In genomic region chr6:17395112-17395511, GRCh38 we compare ENCODE assay signal across 20 cellular contexts. TPM values are rescaled to one million over a fixed set of nuclear protein-coding genes. Genes with fewer than 3 reads are reported as not detected.
DNase-seq lines count a peak whose midpoint lies in the region; ATAC-seq and TF ChIP-seq lines count a peak whose summit lies in the region.
"Had no signal": no experiment of that assay in that cellular context is flagged by ENCODE, and none has a peak within 500 bp of the region (broad histone marks: within the 10 kb centered on the region; RNA-seq: fewer than 3 reads in every experiment).

No MANE protein-coding gene starts in this region.

- H3K27me3 Mint-ChIP-seq in T-helper 2 cell treated with Interferon-gamma antibody and Interleukin-4, amounts not matched to agents 5 μg/mL and 100 μg/mL, for 36 hours (ENCODE audit: low read depth): peaks cover 46% of the 10 kb centered on the region

- ATAC-seq in left ventricle myocardium superior: no peak
- no peak for ATAC-seq in Panc1
- ATAC-seq in left colon: peak; percentile 48
- ATAC-seq in HG03571 (IDR thresholded peaks at IDR 0.05; ENCODE audit: unreplicated experiment): no peak

- H3K4me1 ChIP-seq in cardiac muscle cell (ENCODE audit: low read depth) (no peaks in the 10 kb centered on the region), Panc1 (ENCODE audit: control insufficient read depth, insufficient read depth, low read length) (peaks cover 14% of the 10 kb centered on the region; the same call in 1 of the 2 replicates), skeletal muscle tissue (ENCODE audit: control insufficient read depth in 3 of 3, insufficient read depth in 3 of 3, low read length in 3 of 3) (peaks cover 3 to 9% (median 6%) of the 10 kb centered on the region in 3 donors)
- H3K4me1 ChIP-seq: parathyroid adenoma had no signal

- CTCF ChIA-PET in Panc1 (lab: Charles Lee): no interaction called here

- DNase-seq in cardiac muscle cell (ENCODE audit: low read depth in 1 of 2, low spot score in 1 of 2) (no peak), left ventricle myocardium superior (no peak), Panc1 (ENCODE audit: low read depth, low spot score) (no peak), left colon (no peak), dedifferentiated amniotic fluid mesenchymal stem cell (ENCODE audit: extremely low spot score) (no peak)
- DNase-seq in T-helper 2 cell treated with Interferon-gamma antibody and Interleukin-4, amounts not matched to agents 5 μg/mL and 100 μg/mL, for 36 hours (ENCODE audit: low spot score): no peak
- DNase-seq: activated effector memory CD4-positive, alpha-beta T cell treated with anti-CD3 and anti-CD28 coated beads, Interleukin-2, amount 50 U/mL, for 16 hours; amniotic stem cell; GF-D8; glutamatergic neuron; kidney; NCI-H146; NCI-H446; SJCRH30; stimulated activated CD4-positive, alpha-beta T cell treated with anti-CD3 and anti-CD28 coated beads, Interleukin-15, amount 100 ng/mL, for 24 hours; stomach; T1000 had no signal

- no peak overlapping the region for H3K27ac Mint-ChIP-seq in T-helper 2 cell treated with Interferon-gamma antibody and Interleukin-4, amounts not matched to agents 5 μg/mL and 100 μg/mL, for 36 hours

- H3K4me3 Mint-ChIP-seq in T-helper 2 cell treated with Interferon-gamma antibody and Interleukin-4, amounts not matched to agents 5 μg/mL and 100 μg/mL, for 36 hours: no peak overlapping the region

- H3K27me3 ChIP-seq in cardiac muscle cell (no peaks in the 10 kb centered on the region), Panc1 (ENCODE audit: control insufficient read depth, insufficient read depth, low read length) (no peaks in the 10 kb centered on the region), skeletal muscle tissue (ENCODE audit: control insufficient read depth in 3 of 3, insufficient read depth in 3 of 3, low read length in 3 of 3) (no peaks in the 10 kb centered on the region)
- H3K27me3 ChIP-seq: SJCRH30 had no signal

- H3K9me3 Mint-ChIP-seq in T-helper 2 cell treated with Interferon-gamma antibody and Interleukin-4, amounts not matched to agents 5 μg/mL and 100 μg/mL, for 36 hours: no peaks in the 10 kb centered on the region

- TF ChIP-seq CTCF in cardiac muscle cell (IDR thresholded peaks at IDR 0.05; ENCODE audit: low read depth, low read length): no peak
- no peak for TF ChIP-seq CTCF in Panc1 (IDR thresholded peaks at IDR 0.05)

- TSS peak; percentile 69 for BruUV-seq in Panc1 (replicated peaks; lab: Mats Ljungman, UMichigan)

- H3K4me1 Mint-ChIP-seq in T-helper 2 cell treated with Interferon-gamma antibody and Interleukin-4, amounts not matched to agents 5 μg/mL and 100 μg/mL, for 36 hours (ENCODE audit: low read depth): peaks cover 3% of the 10 kb centered on the region

- intact Hi-C loops in left ventricle myocardium superior (cut with micrococcal nuclease) (no loop called here), Panc1 (cut with micrococcal nuclease; ENCODE audit: unreplicated experiment) (loop anchor here (10.0 kb wide), 2 partner anchors 110 to 190 kb away; partner anchors contain the start of gene RBM24), left colon (cut with DNase I, micrococcal nuclease) (no loop called here)

- H3K27ac ChIP-seq in cardiac muscle cell: peak overlapping the region; percentile 99
- H3K27ac ChIP-seq in Panc1 (ENCODE audit: low read length): peak overlapping the region; percentile 96
- peak overlapping the region; percentile 85 for H3K27ac ChIP-seq in skeletal muscle tissue (ENCODE audit: low read depth, low read length)

- H3K4me3 ChIP-seq in cardiac muscle cell (peak overlapping the region; percentile 79), Panc1 (ENCODE audit: low read depth in 2 of 2, low read length in 2 of 2) (peak overlapping the region in 1 of 2 experiments; percentile 70; a peak in 3 of 4 replicates), skeletal muscle tissue (ENCODE audit: low read length in 3 of 3) (peak overlapping the region; percentile 64 to 85 (median 64))

- H3K9me3 ChIP-seq in cardiac muscle cell (ENCODE audit: low read depth): no peaks in the 10 kb centered on the region
- no peaks in the 10 kb centered on the region for H3K9me3 ChIP-seq in Panc1 (ENCODE audit: control insufficient read depth, insufficient read depth, low read depth, low read length)
- H3K9me3 ChIP-seq in skeletal muscle tissue (ENCODE audit: control insufficient read depth in 3 of 3, low read length in 3 of 3): no peaks in the 10 kb centered on the region
- H3K9me3 ChIP-seq: SJCRH30, stomach had no signal

- peaks cover 3% of the 10 kb centered on the region for H3K36me3 ChIP-seq in cardiac muscle cell
- no peaks in the 10 kb centered on the region for H3K36me3 ChIP-seq in Panc1 (ENCODE audit: control insufficient read depth, insufficient read depth, low read length)
- no peaks in the 10 kb centered on the region for H3K36me3 ChIP-seq in skeletal muscle tissue (ENCODE audit: control insufficient read depth in 3 of 3, insufficient read depth in 3 of 3, low read length in 3 of 3)
- H3K36me3 ChIP-seq: SJCRH30, stomach had no signal

- peak overlapping the region; percentile 3 to 78 (median 76) for H3K9ac ChIP-seq in skeletal muscle tissue (ENCODE audit: low read depth in 1 of 3, low read length in 3 of 3)
- H3K9ac ChIP-seq: parathyroid adenoma had no signal

- H3K36me3 Mint-ChIP-seq in T-helper 2 cell treated with Interferon-gamma antibody and Interleukin-4, amounts not matched to agents 5 μg/mL and 100 μg/mL, for 36 hours (ENCODE audit: low read depth): no peaks in the 10 kb centered on the region

- POLR2A ChIA-PET in Panc1 (lab: Charles Lee): interaction anchor here (0.6 kb wide), 1 partner anchor 107 kb away, joined by 3 read pairs; no protein-coding TSS in a partner anchor

- in situ Hi-C loops in Panc1 (cut with HindIII; ENCODE audit: low pct_unique_long_range_greater_than_20kb, low sequenced_read_pairs): no loop called here

RNA-seq across cellular contexts. Expression of gene CAP2, which starts 1.7 kb away (rescaled TPM):
- 95.7 and 106 TPM in 2 replicates for total RNA-seq in cardiac muscle cell
- polyA plus RNA-seq in cardiac muscle cell: 262 and 328 TPM in 2 replicates
- 129 TPM for total RNA-seq in left ventricle myocardium superior
- 37.0 TPM for total RNA-seq in Panc1 (2021; ENCODE audit: unreplicated experiment)
- 46.3 TPM for polyA plus RNA-seq in Panc1 (2012; ENCODE audit: insufficient read length)
- total RNA-seq in left colon: 1 to 10 TPM; 3.4 to 7.1 TPM
- total RNA-seq in skeletal muscle tissue: 47.5 TPM
